1 cellular context compared by ENCODE assay signal in genomic region chr7:2501947-2502646, GRCh38.
TF ChIP-seq lines count a peak whose summit lies in the region.

No MANE protein-coding gene starts in this region.

TF ChIP-seq in K562, 482 proteins besides CTCF, POLR2A, EP300 and RAD21:
- peak; percentile 68; the same call in 1 of the 2 replicates for TF ChIP-seq BCOR (IDR thresholded peaks at IDR 0.05)
- 0 out of 4 replicates have a peak, but pooled peaks of 1 of the 2 experiments have one; percentile 19 for TF ChIP-seq RCOR1 (IDR thresholded peaks at IDR 0.05; ENCODE audit: borderline replicate concordance in 1 of 2, low read depth in 2 of 2, low read length in 2 of 2)
- peak in 1 of 2 experiments; percentile 49; a peak in 1 of 4 replicates for TF ChIP-seq KDM1A (IDR thresholded peaks at IDR 0.05)
- TF ChIP-seq BRD9 (IDR thresholded peaks at IDR 0.05; ENCODE audit: low read depth, partially characterized antibody), result no peak
- peak; percentile 69 for TF ChIP-seq RBM25 (IDR thresholded peaks at IDR 0.05; ENCODE audit: low read depth, low read length, severe bottlenecking)
- TF ChIP-seq ZNF668 (CRISPR knock-in tag; IDR thresholded peaks at IDR 0.05), result no peak
